ENCODE assay signal across 1 cellular context in genomic region chr3:161322781-161323568, GRCh38.
TF ChIP-seq lines count a peak whose summit lies in the region.

No MANE protein-coding gene starts in this region.

TF ChIP-seq in HepG2, 621 proteins besides CTCF, POLR2A, EP300 and RAD21 (continued from another document and continues in another):
- TF ChIP-seq ZBED4 (CRISPR knock-in tag; IDR thresholded peaks at IDR 0.05; ENCODE audit: borderline replicate concordance) (no peak), HNRNPH1 (optimal IDR thresholded peaks at IDR 0.05; ENCODE audit: low read depth, low read length) (no peak), ZNF879 (CRISPR knock-in tag; IDR thresholded peaks at IDR 0.05) (no peak), MAFG (CRISPR knock-in tag; IDR thresholded peaks at IDR 0.05) (no peak), GFI1 (CRISPR knock-in tag; IDR thresholded peaks at IDR 0.05; ENCODE audit: borderline replicate concordance) (peak; percentile 37; the same call in 1 of the 2 replicates), RARA (CRISPR knock-in tag; IDR thresholded peaks at IDR 0.05) (peak; percentile 67), AGO2 (optimal IDR thresholded peaks at IDR 0.05; ENCODE audit: low read depth, low read length) (no peak), ZNF18 (CRISPR knock-in tag; IDR thresholded peaks at IDR 0.05; ENCODE audit: insufficient replicate concordance) (no peak), GATAD1 (CRISPR knock-in tag; IDR thresholded peaks at IDR 0.05) (no peak), CAMTA2 (CRISPR knock-in tag; IDR thresholded peaks at IDR 0.05; ENCODE audit: borderline replicate concordance) (no peak), ZBTB20 (CRISPR knock-in tag; IDR thresholded peaks at IDR 0.05; ENCODE audit: borderline replicate concordance, low read depth) (no peak), HNRNPL (IDR thresholded peaks at IDR 0.05; ENCODE audit: low read depth, low read length) (no peak), TARDBP (CRISPR knock-in tag; IDR thresholded peaks at IDR 0.05) (no peak; the same call in 1 of the 2 replicates), MED1 (CRISPR knock-in tag; IDR thresholded peaks at IDR 0.05) (peak; percentile 46; the same call in 1 of the 2 replicates), HNF1A (IDR thresholded peaks at IDR 0.05; ENCODE audit: low read depth) (no peak), HNF1A (CRISPR knock-in tag; IDR thresholded peaks at IDR 0.05; ENCODE audit: borderline replicate concordance) (no peak), SOX6 (IDR thresholded peaks at IDR 0.05) (no peak), SOX6 (CRISPR knock-in tag; IDR thresholded peaks at IDR 0.05) (peak; percentile 86), SOX13 (IDR thresholded peaks at IDR 0.05) (peak; percentile 53; the same call in 1 of the 2 replicates), SOX13 (CRISPR knock-in tag; conservative IDR thresholded peaks at IDR 0.05 in 1 of 2, IDR thresholded peaks at IDR 0.05 in 1 of 2) (peak in 1 of 2 experiments; percentile 97; a peak in 2 of 4 replicates), THAP11 (CRISPR knock-in tag; IDR thresholded peaks at IDR 0.05) (no peak), ZNF570 (CRISPR knock-in tag; IDR thresholded peaks at IDR 0.05; ENCODE audit: borderline replicate concordance) (no peak), ZNF564 (CRISPR knock-in tag; IDR thresholded peaks at IDR 0.05) (no peak), SRY (CRISPR knock-in tag; IDR thresholded peaks at IDR 0.05) (no peak), FOXM1 (CRISPR knock-in tag; IDR thresholded peaks at IDR 0.05) (no peak), U2AF1 (optimal IDR thresholded peaks at IDR 0.05; ENCODE audit: low read depth, low read length) (no peak), ZNF432 (CRISPR knock-in tag; IDR thresholded peaks at IDR 0.05; ENCODE audit: borderline replicate concordance) (no peak), PLRG1 (conservative IDR thresholded peaks at IDR 0.05) (no peak), MAFF (IDR thresholded peaks at IDR 0.05; ENCODE audit: low read depth, low read length) (no peak), KDM3A (CRISPR knock-in tag; IDR thresholded peaks at IDR 0.05; ENCODE audit: low read depth) (no peak), ZSCAN29 (CRISPR knock-in tag; conservative IDR thresholded peaks at IDR 0.05) (no peak), TAF15 (IDR thresholded peaks at IDR 0.05; ENCODE audit: low read depth, low read length, poor library complexity, severe bottlenecking) (no peak), BATF2 (CRISPR knock-in tag; IDR thresholded peaks at IDR 0.05) (no peak), ZNF121 (CRISPR knock-in tag; IDR thresholded peaks at IDR 0.05) (no peak), ZNF784 (CRISPR knock-in tag; IDR thresholded peaks at IDR 0.05; ENCODE audit: borderline replicate concordance) (no peak), GMEB1 (CRISPR knock-in tag; IDR thresholded peaks at IDR 0.05; ENCODE audit: borderline replicate concordance) (no peak), IKZF5 (CRISPR knock-in tag; IDR thresholded peaks at IDR 0.05) (no peak), ZC3H4 (CRISPR knock-in tag; IDR thresholded peaks at IDR 0.05; ENCODE audit: borderline replicate concordance) (no peak), ZBTB14 (CRISPR knock-in tag; IDR thresholded peaks at IDR 0.05) (no peak), MEIS2 (CRISPR knock-in tag; IDR thresholded peaks at IDR 0.05) (no peak), TOE1 (CRISPR knock-in tag; IDR thresholded peaks at IDR 0.05) (no peak), ZEB1 (IDR thresholded peaks at IDR 0.05; ENCODE audit: insufficient replicate concordance, low read depth) (no peak), ZBTB8A (CRISPR knock-in tag; IDR thresholded peaks at IDR 0.05; ENCODE audit: borderline replicate concordance, low read depth) (no peak), LRRFIP1 (CRISPR knock-in tag; conservative IDR thresholded peaks at IDR 0.05) (no peak)
